In genomic region chr11:66820921-66821320, GRCh38 we compare ENCODE assay signal across 1 cellular context.
TF ChIP-seq lines count a peak whose summit lies in the region.

No MANE protein-coding gene starts in this region.

TF ChIP-seq in IMR-90, 13 proteins besides CTCF, POLR2A, EP300 and RAD21 (continued from another document):
- TF ChIP-seq ELK1 (IDR thresholded peaks at IDR 0.05; ENCODE audit: borderline replicate concordance, low read depth, low read length) (no peak), CEBPB (IDR thresholded peaks at IDR 0.05; ENCODE audit: low read depth, low read length) (no peak)
